In the genomic region with DNA sequence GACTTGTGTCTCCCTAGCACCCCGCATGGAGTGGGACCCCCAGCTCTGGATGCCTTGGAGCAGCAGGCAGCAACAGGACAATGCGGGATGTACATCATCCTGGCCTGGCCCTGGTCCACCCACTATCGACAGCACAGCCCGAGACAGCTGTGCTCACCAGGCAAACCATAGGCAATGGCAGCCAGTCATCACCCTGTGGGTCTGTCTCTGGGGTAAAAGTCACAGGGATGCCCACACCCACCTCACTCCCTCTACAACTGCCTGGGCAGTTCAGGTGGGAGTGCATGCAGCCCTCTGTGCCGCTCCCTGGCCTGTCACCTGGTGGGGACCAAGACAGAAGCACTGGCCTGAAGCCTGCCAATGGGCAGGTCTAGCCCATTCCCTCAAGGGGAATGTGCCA, we compare ENCODE assay signal across 1 cellular context.
TF ChIP-seq lines count a peak whose summit lies in the region.

No MANE protein-coding gene starts in this region.

TF ChIP-seq in H1, 55 proteins besides CTCF, POLR2A, EP300 and RAD21 (continued from another document):
- TF ChIP-seq, protein P1, sequence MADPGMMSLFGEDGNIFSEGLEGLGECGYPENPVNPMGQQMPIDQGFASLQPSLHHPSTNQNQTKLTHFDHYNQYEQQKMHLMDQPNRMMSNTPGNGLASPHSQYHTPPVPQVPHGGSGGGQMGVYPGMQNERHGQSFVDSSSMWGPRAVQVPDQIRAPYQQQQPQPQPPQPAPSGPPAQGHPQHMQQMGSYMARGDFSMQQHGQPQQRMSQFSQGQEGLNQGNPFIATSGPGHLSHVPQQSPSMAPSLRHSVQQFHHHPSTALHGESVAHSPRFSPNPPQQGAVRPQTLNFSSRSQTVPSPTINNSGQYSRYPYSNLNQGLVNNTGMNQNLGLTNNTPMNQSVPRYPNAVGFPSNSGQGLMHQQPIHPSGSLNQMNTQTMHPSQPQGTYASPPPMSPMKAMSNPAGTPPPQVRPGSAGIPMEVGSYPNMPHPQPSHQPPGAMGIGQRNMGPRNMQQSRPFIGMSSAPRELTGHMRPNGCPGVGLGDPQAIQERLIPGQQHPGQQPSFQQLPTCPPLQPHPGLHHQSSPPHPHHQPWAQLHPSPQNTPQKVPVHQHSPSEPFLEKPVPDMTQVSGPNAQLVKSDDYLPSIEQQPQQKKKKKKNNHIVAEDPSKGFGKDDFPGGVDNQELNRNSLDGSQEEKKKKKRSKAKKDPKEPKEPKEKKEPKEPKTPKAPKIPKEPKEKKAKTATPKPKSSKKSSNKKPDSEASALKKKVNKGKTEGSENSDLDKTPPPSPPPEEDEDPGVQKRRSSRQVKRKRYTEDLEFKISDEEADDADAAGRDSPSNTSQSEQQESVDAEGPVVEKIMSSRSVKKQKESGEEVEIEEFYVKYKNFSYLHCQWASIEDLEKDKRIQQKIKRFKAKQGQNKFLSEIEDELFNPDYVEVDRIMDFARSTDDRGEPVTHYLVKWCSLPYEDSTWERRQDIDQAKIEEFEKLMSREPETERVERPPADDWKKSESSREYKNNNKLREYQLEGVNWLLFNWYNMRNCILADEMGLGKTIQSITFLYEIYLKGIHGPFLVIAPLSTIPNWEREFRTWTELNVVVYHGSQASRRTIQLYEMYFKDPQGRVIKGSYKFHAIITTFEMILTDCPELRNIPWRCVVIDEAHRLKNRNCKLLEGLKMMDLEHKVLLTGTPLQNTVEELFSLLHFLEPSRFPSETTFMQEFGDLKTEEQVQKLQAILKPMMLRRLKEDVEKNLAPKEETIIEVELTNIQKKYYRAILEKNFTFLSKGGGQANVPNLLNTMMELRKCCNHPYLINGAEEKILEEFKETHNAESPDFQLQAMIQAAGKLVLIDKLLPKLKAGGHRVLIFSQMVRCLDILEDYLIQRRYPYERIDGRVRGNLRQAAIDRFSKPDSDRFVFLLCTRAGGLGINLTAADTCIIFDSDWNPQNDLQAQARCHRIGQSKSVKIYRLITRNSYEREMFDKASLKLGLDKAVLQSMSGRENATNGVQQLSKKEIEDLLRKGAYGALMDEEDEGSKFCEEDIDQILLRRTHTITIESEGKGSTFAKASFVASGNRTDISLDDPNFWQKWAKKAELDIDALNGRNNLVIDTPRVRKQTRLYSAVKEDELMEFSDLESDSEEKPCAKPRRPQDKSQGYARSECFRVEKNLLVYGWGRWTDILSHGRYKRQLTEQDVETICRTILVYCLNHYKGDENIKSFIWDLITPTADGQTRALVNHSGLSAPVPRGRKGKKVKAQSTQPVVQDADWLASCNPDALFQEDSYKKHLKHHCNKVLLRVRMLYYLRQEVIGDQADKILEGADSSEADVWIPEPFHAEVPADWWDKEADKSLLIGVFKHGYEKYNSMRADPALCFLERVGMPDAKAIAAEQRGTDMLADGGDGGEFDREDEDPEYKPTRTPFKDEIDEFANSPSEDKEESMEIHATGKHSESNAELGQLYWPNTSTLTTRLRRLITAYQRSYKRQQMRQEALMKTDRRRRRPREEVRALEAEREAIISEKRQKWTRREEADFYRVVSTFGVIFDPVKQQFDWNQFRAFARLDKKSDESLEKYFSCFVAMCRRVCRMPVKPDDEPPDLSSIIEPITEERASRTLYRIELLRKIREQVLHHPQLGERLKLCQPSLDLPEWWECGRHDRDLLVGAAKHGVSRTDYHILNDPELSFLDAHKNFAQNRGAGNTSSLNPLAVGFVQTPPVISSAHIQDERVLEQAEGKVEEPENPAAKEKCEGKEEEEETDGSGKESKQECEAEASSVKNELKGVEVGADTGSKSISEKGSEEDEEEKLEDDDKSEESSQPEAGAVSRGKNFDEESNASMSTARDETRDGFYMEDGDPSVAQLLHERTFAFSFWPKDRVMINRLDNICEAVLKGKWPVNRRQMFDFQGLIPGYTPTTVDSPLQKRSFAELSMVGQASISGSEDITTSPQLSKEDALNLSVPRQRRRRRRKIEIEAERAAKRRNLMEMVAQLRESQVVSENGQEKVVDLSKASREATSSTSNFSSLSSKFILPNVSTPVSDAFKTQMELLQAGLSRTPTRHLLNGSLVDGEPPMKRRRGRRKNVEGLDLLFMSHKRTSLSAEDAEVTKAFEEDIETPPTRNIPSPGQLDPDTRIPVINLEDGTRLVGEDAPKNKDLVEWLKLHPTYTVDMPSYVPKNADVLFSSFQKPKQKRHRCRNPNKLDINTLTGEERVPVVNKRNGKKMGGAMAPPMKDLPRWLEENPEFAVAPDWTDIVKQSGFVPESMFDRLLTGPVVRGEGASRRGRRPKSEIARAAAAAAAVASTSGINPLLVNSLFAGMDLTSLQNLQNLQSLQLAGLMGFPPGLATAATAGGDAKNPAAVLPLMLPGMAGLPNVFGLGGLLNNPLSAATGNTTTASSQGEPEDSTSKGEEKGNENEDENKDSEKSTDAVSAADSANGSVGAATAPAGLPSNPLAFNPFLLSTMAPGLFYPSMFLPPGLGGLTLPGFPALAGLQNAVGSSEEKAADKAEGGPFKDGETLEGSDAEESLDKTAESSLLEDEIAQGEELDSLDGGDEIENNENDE (IDR thresholded peaks at IDR 0.05; ENCODE audit: insufficient replicate concordance, low read length): no peak
- no peak for TF ChIP-seq CBX5 (IDR thresholded peaks at IDR 0.05; ENCODE audit: low read depth, low read length)
- no peak for TF ChIP-seq POLR2AphosphoS5 (IDR thresholded peaks at IDR 0.05; ENCODE audit: low read depth, low read length)
- no peak for TF ChIP-seq MAFK (IDR thresholded peaks at IDR 0.05; ENCODE audit: low read depth, low read length)
